ENCODE assay signal across 29 cellular contexts in genomic region chr10:96797485-96797884, GRCh38.
"Had no signal": no experiment of that assay in that cellular context is flagged by ENCODE, and none has a peak within 500 bp of the region (broad histone marks: within the 10 kb centered on the region; RNA-seq: fewer than 3 reads in every experiment).

No MANE protein-coding gene starts in this region.

- H3K9ac ChIP-seq: neural progenitor cell, parathyroid adenoma had no signal

- H3K9me3 ChIP-seq: ovary, psoas muscle, spleen, suprapubic skin, testis, tibial artery, upper lobe of left lung, vagina had no signal

- ATAC-seq: natural killer cell; psoas muscle; right cardiac atrium; sciatic nerve; stimulated activated memory B cell treated with anti-CD40 and anti-IgM and Interleukin-4, amounts not matched to agents 10 μg/mL and 1 μg/mL and 100 μg/mL, for 72 hours; stimulated activated naive CD8-positive, alpha-beta T cell treated with anti-CD3 and anti-CD28 coated beads, Interleukin-15, amount 100 ng/mL, for 72 hours; stimulated activated naive CD8-positive, alpha-beta T cell treated with anti-CD3 and anti-CD28 coated beads, Interleukin-15, Interleukin-2, amounts not matched to agents 100 U/mL and 50 U/mL, for 24 hours had no signal

- H3K4me2 ChIP-seq: neural progenitor cell, smooth muscle cell had no signal

- H3K79me2 ChIP-seq: parathyroid adenoma had no signal

- H2AFZ ChIP-seq: neural progenitor cell, parathyroid adenoma had no signal

- H3K4me1 ChIP-seq: neural progenitor cell, parathyroid adenoma, psoas muscle, spleen, suprapubic skin, testis, tibial artery, upper lobe of left lung, vagina had no signal

- FAIRE-seq: urothelium cell line had no signal

- H3K4me3 ChIP-seq: neural progenitor cell, ovary, psoas muscle, skin epidermis, smooth muscle cell, spleen, suprapubic skin, testis, tibial artery, upper lobe of left lung, vagina had no signal

- H3K27ac ChIP-seq: neural progenitor cell, ovary, parathyroid adenoma, psoas muscle, skin epidermis, spleen, suprapubic skin, testis, tibial artery, upper lobe of left lung, vagina had no signal

- DNase-seq: natural killer cell; occipital lobe; ovary; posterior cingulate gyrus; psoas muscle; right cardiac atrium; spleen; stimulated activated CD4-positive, alpha-beta T cell treated with anti-CD3 and anti-CD28 coated beads, Interleukin-12 subunit alpha, Interleukin-12 subunit beta, amount 100 ng/mL, for 4 hours; stimulated activated CD4-positive, alpha-beta T cell treated with anti-CD3 and anti-CD28 coated beads, Interleukin-1b, Interleukin-23, amount 100 ng/mL, for 48 hours; stimulated activated CD4-positive, alpha-beta T cell treated with anti-CD3 and anti-CD28 coated beads, Interleukin-4, amount 100 ng/mL, for 1 hour; stimulated activated CD4-positive, alpha-beta T cell treated with anti-CD3 and anti-CD28 coated beads, Interleukin-4, amount 100 ng/mL, for 4 hours; stimulated activated CD8-positive, alpha-beta memory T cell treated with anti-CD3 and anti-CD28 coated beads, Interleukin-4, amount 100 ng/mL, for 48 hours; stimulated activated naive CD4-positive, alpha-beta T cell; stimulated activated naive CD8-positive, alpha-beta T cell treated with anti-CD3 and anti-CD28 coated beads, Interleukin-15, amount 100 ng/mL, for 72 hours; stimulated activated naive CD8-positive, alpha-beta T cell treated with anti-CD3 and anti-CD28 coated beads, Interleukin-15, Interleukin-2, amounts not matched to agents 100 U/mL and 50 U/mL, for 24 hours; substantia nigra; testis; tibial artery; trophoblast cell; upper lobe of left lung had no signal

- H3K36me3 ChIP-seq: neural progenitor cell, ovary, spleen, suprapubic skin, tibial artery, upper lobe of left lung, vagina had no signal

- H3K27me3 ChIP-seq: neural progenitor cell, ovary, spleen, suprapubic skin, testis, upper lobe of left lung, vagina had no signal
